In genomic region chr2:168796583-168797285, GRCh38 we compare ENCODE assay signal across 20 cellular contexts. TPM values are rescaled to one million over a fixed set of nuclear protein-coding genes. Genes with fewer than 3 reads are reported as not detected.
DNase-seq lines count a peak whose midpoint lies in the region; ATAC-seq, FAIRE-seq and TF ChIP-seq lines count a peak whose summit lies in the region.
"Had no signal": no experiment of that assay in that cellular context is flagged by ENCODE, and none has a peak within 500 bp of the region (broad histone marks: within the 10 kb centered on the region; RNA-seq: fewer than 3 reads in every experiment).

No MANE protein-coding gene starts in this region.

- peaks cover 2% of the 10 kb centered on the region; the same call in 1 of the 2 replicates for H3K27me3 Mint-ChIP-seq in WTC11 (ENCODE audit: low read depth)
- H3K27me3 Mint-ChIP-seq: activated CD4-positive, alpha-beta T cell treated with anti-CD3 and anti-CD28 coated beads for 36 hours; natural killer cell treated with Interleukin-12 subunit alpha and Interleukin-12 subunit beta and Interleukin-15 and Interleukin-18, amount 100 ng/mL, for 72 hours had no signal

- DNase-seq in OCI-M1 (lab: John Stamatoyannopoulos, UW) (peak; percentile 31), endothelial cell of umbilical vein (ENCODE audit: low read depth, low spot score) (peak; percentile 79), ascending aorta (ENCODE audit: low spot score in 2 of 2) (no peak), cerebellar nuclear complex (lab: John Stamatoyannopoulos, UW) (no peak), activated gamma-delta T cell (lab: John Stamatoyannopoulos, UW) (no peak), WTC11 (ENCODE audit: low spot score) (no peak)
- DNase-seq: activated CD4-positive, alpha-beta T cell treated with anti-CD3 and anti-CD28 coated beads for 36 hours; COR-L47; effector CD4-positive, alpha-beta T cell; esophagus squamous epithelium; HCEC 1CT; MM.1S; NCI-H748 treated with DMSO at 0.1 percent for 48 hours had no signal

- CTCF ChIA-PET in endothelial cell of umbilical vein (lab: Charles Lee) (interaction anchor here (1.7 kb wide), 1 partner anchor 23 kb away, joined by 4 read pairs; no protein-coding TSS in a partner anchor), WTC11 (lab: Charles Lee) (no interaction called here)

- H3K4me1 ChIP-seq in endothelial cell of umbilical vein (ENCODE audit: control insufficient read depth, extremely low read depth, insufficient read depth, low read length), result peaks cover 13% of the 10 kb centered on the region
- no peaks in the 10 kb centered on the region for H3K4me1 ChIP-seq in liver (ENCODE audit: control insufficient read depth in 4 of 4, insufficient read depth in 4 of 4, low read length in 3 of 4)
- peaks cover 0 to 9% (median 0%) of the 10 kb centered on the region in 3 donors for H3K4me1 ChIP-seq in skeletal muscle tissue (ENCODE audit: control insufficient read depth in 3 of 3, insufficient read depth in 3 of 3, low read length in 3 of 3)
- no peaks in the 10 kb centered on the region for H3K4me1 ChIP-seq in ascending aorta

- no peak overlapping the region for H2AFZ ChIP-seq in endothelial cell of umbilical vein (ENCODE audit: low read depth, low read length)

- H3K27me3 ChIP-seq in endothelial cell of umbilical vein (ENCODE audit: control insufficient read depth in 2 of 2, insufficient read depth in 2 of 2, low read length in 2 of 2), result no peaks in the 10 kb centered on the region
- H3K27me3 ChIP-seq in liver (ENCODE audit: control insufficient read depth in 4 of 4, insufficient read depth in 4 of 4, low read length in 3 of 4), result no peaks in the 10 kb centered on the region
- no peaks in the 10 kb centered on the region for H3K27me3 ChIP-seq in skeletal muscle tissue (ENCODE audit: control insufficient read depth in 3 of 3, insufficient read depth in 3 of 3, low read length in 3 of 3)
- no peaks in the 10 kb centered on the region for H3K27me3 ChIP-seq in ascending aorta
- H3K27me3 ChIP-seq: esophagus squamous epithelium had no signal

- H3K4me1 Mint-ChIP-seq in WTC11, result peaks cover 33% of the 10 kb centered on the region
- H3K4me1 Mint-ChIP-seq: activated CD4-positive, alpha-beta T cell treated with anti-CD3 and anti-CD28 coated beads for 36 hours; IgD-negative memory B cell had no signal

- peaks cover 3% of the 10 kb centered on the region for H3K9me3 Mint-ChIP-seq in WTC11
- H3K9me3 Mint-ChIP-seq: IgD-negative memory B cell; natural killer cell treated with Interleukin-12 subunit alpha and Interleukin-12 subunit beta and Interleukin-15 and Interleukin-18, amount 100 ng/mL, for 72 hours had no signal

- 77% methylated on average over 8 of the region's 8 CpGs for WGBS in liver

- TF ChIP-seq CTCF in endothelial cell of umbilical vein (IDR thresholded peaks at IDR 0.05; ENCODE audit: extremely low read depth in 1 of 2, insufficient read depth in 1 of 2, low read depth in 1 of 2, low read length in 2 of 2) (no peak), liver (IDR thresholded peaks at IDR 0.05; ENCODE audit: low read depth, low read length, missing input control) (no peak), ascending aorta (IDR thresholded peaks at IDR 0.05) (no peak), WTC11 (IDR thresholded peaks at IDR 0.05) (no peak)

- H3K9ac ChIP-seq in endothelial cell of umbilical vein (replicated peaks; ENCODE audit: extremely low read depth, insufficient read depth, low read length) (no peak overlapping the region), liver (ENCODE audit: low read depth in 1 of 2, low read length in 2 of 2) (no peak overlapping the region), skeletal muscle tissue (ENCODE audit: low read depth in 1 of 3, low read length in 3 of 3) (no peak overlapping the region)

- H3K9me1 ChIP-seq in endothelial cell of umbilical vein (replicated peaks; ENCODE audit: control insufficient read depth, extremely low read depth, insufficient read depth, low read length), result no peaks in the 10 kb centered on the region

- H3K4me3 ChIP-seq in endothelial cell of umbilical vein (replicated peaks in 1 of 3; ENCODE audit: insufficient read depth in 1 of 3, low read depth in 1 of 3, low read length in 3 of 3), result no peak overlapping the region
- no peak overlapping the region for H3K4me3 ChIP-seq in liver (ENCODE audit: low read depth in 1 of 3, low read length in 3 of 3)
- no peak overlapping the region for H3K4me3 ChIP-seq in skeletal muscle tissue (ENCODE audit: low read length in 3 of 3)
- H3K4me3 ChIP-seq in ascending aorta, result no peak overlapping the region
- H3K4me3 ChIP-seq: esophagus squamous epithelium had no signal

- H3K79me2 ChIP-seq in endothelial cell of umbilical vein (ENCODE audit: control insufficient read depth, insufficient read depth, low read length), result no peaks in the 10 kb centered on the region

- H3K4me2 ChIP-seq in endothelial cell of umbilical vein (ENCODE audit: insufficient read depth, low read length), result no peak overlapping the region

- dilution Hi-C loops in endothelial cell of umbilical vein (cut with MboI; ENCODE audit: extremely low pct_ligation_motif_present, low sequenced_read_pairs), result no loop called here

- no peaks in the 10 kb centered on the region for H4K20me1 ChIP-seq in endothelial cell of umbilical vein (replicated peaks; ENCODE audit: control insufficient read depth, extremely low read depth, insufficient read depth, low read length)

- no peak overlapping the region for H3K27ac Mint-ChIP-seq in WTC11
- H3K27ac Mint-ChIP-seq: activated CD4-positive, alpha-beta T cell treated with anti-CD3 and anti-CD28 coated beads for 36 hours; IgD-negative memory B cell; natural killer cell treated with Interleukin-12 subunit alpha and Interleukin-12 subunit beta and Interleukin-15 and Interleukin-18, amount 100 ng/mL, for 72 hours had no signal

- H3K27ac ChIP-seq in endothelial cell of umbilical vein (ENCODE audit: insufficient read depth, low read depth, low read length) (no peak overlapping the region), liver (ENCODE audit: low read depth in 1 of 2, low read length in 2 of 2) (no peak overlapping the region), skeletal muscle tissue (ENCODE audit: low read depth, low read length) (peak overlapping the region; percentile 52), ascending aorta (no peak overlapping the region)

- no peaks in the 10 kb centered on the region for H3K36me3 ChIP-seq in endothelial cell of umbilical vein (ENCODE audit: control insufficient read depth in 2 of 2, extremely low read depth in 1 of 2, insufficient read depth in 2 of 2, low read length in 2 of 2)
- H3K36me3 ChIP-seq in liver (ENCODE audit: control insufficient read depth in 4 of 4, insufficient read depth in 3 of 4, low read depth in 1 of 4, low read length in 3 of 4), result no peaks in the 10 kb centered on the region
- H3K36me3 ChIP-seq in skeletal muscle tissue (ENCODE audit: control insufficient read depth in 3 of 3, insufficient read depth in 3 of 3, low read length in 3 of 3), result no peaks in the 10 kb centered on the region
- no peaks in the 10 kb centered on the region for H3K36me3 ChIP-seq in ascending aorta
- H3K36me3 ChIP-seq: esophagus squamous epithelium had no signal

- H3K4me3 Mint-ChIP-seq in WTC11, result no peak overlapping the region
- H3K4me3 Mint-ChIP-seq: activated CD4-positive, alpha-beta T cell treated with anti-CD3 and anti-CD28 coated beads for 36 hours; IgD-negative memory B cell; natural killer cell treated with Interleukin-12 subunit alpha and Interleukin-12 subunit beta and Interleukin-15 and Interleukin-18, amount 100 ng/mL, for 72 hours had no signal

- TF ChIP-seq RAD21 in liver (IDR thresholded peaks at IDR 0.05), result no peak

- POLR2A ChIA-PET in endothelial cell of umbilical vein (lab: Charles Lee) (interaction anchor here (0.6 kb wide), 1 partner anchor 20 kb away, joined by 6 read pairs; no protein-coding TSS in a partner anchor), WTC11 (lab: Charles Lee) (no interaction called here)

- intact Hi-C loops in endothelial cell of umbilical vein (cut with micrococcal nuclease), result no loop called here
- intact Hi-C loops in ascending aorta (cut with DNase I), result no loop called here

- TF ChIP-seq POLR2A in endothelial cell of umbilical vein (IDR thresholded peaks at IDR 0.05; ENCODE audit: low read depth, low read length), result no peak

- no peaks in the 10 kb centered on the region for H3K9me3 ChIP-seq in endothelial cell of umbilical vein (replicated peaks; ENCODE audit: control insufficient read depth, insufficient read depth, low read length)
- no peaks in the 10 kb centered on the region for H3K9me3 ChIP-seq in liver (ENCODE audit: control insufficient read depth in 4 of 4, low read length in 3 of 4)
- no peaks in the 10 kb centered on the region for H3K9me3 ChIP-seq in skeletal muscle tissue (ENCODE audit: control insufficient read depth in 3 of 3, low read length in 3 of 3)
- no peaks in the 10 kb centered on the region for H3K9me3 ChIP-seq in ascending aorta
- H3K9me3 ChIP-seq: esophagus squamous epithelium had no signal

- FAIRE-seq in endothelial cell of umbilical vein (lab: Jason Lieb, UNC), result peak; percentile 68
- FAIRE-seq: bronchial epithelial cell, islet of Langerhans had no signal

- ATAC-seq in WTC11, result no peak
- ATAC-seq: activated CD4-positive, alpha-beta T cell treated with anti-CD3 and anti-CD28 coated beads for 36 hours had no signal

- no peaks in the 10 kb centered on the region for H3K36me3 Mint-ChIP-seq in WTC11
- H3K36me3 Mint-ChIP-seq: IgD-negative memory B cell; natural killer cell treated with Interleukin-12 subunit alpha and Interleukin-12 subunit beta and Interleukin-15 and Interleukin-18, amount 100 ng/mL, for 72 hours had no signal

- BruUV-seq in endothelial cell of umbilical vein (replicated peaks; lab: Mats Ljungman, UMichigan), result no TSS peak

RNA-seq across cellular contexts. Expression of gene NOSTRIN, which starts 5.7 kb away (rescaled TPM):
- total RNA-seq in endothelial cell of umbilical vein (0.75 TPM in 1 of 2 replicates, not detected in the other), liver (10 to 100 TPM in 1 of 2 donors, 1 to 10 TPM in 1; 4.1 to 16.7 TPM), skeletal muscle tissue (8.4 TPM), ascending aorta (7.8 TPM), WTC11 (2021) (0.22 to 0.46 TPM in 2 of 3 replicates, not detected in the other)
- polyA plus RNA-seq in endothelial cell of umbilical vein (0.03 TPM in 1 of 2 replicates, not detected in the other), liver (10 to 100 TPM in 1 of 2 donors, 1 to 10 TPM in 1; 5.5 to 11.5 TPM)
- 0.03 and 0.08 TPM in 2 replicates for polyA plus RNA-seq in endothelial cell of umbilical vein (2011; cell fraction: cytosol; rRNA removed)
- 0.10 and 0.40 TPM in 2 replicates for polyA plus RNA-seq in endothelial cell of umbilical vein (2011; cell fraction: nucleus; rRNA removed)
- polyA plus RNA-seq in endothelial cell of umbilical vein (2012), result 0.37 and 0.40 TPM in 2 replicates
- not detected in 2 replicates for polyA minus RNA-seq in endothelial cell of umbilical vein
- 0.61 TPM for polyA minus RNA-seq in endothelial cell of umbilical vein (2011; cell fraction: cytosol; rRNA and poly(A)+ RNA removed)
- polyA minus RNA-seq in endothelial cell of umbilical vein (2011; cell fraction: nucleus; rRNA and poly(A)+ RNA removed), result 0.96 and 2.0 TPM in 2 replicates
- total RNA-seq: activated CD4-positive, alpha-beta T cell treated with anti-CD3 and anti-CD28 coated beads for 36 hours; natural killer cell treated with Interleukin-12 subunit alpha and Interleukin-12 subunit beta and Interleukin-15 and Interleukin-18, amount 100 ng/mL, for 72 hours; SK-MEL-5 had no signal
- polyA plus RNA-seq: IgD-negative memory B cell had no signal

Comparison
In these comparisons a context has a peak if more than half of its experiments do, and no peak if none do; other contexts are left out.
1. DNase-seq: peak in OCI-M1 (single experiment) and endothelial cell of umbilical vein (single experiment); none in ascending aorta (0 of 2), cerebellar nuclear complex (0 of 2), activated gamma-delta T cell (single experiment) and WTC11 (single experiment).